Comparison of ENCODE assay signal across 24 cellular contexts in the genomic region with DNA sequence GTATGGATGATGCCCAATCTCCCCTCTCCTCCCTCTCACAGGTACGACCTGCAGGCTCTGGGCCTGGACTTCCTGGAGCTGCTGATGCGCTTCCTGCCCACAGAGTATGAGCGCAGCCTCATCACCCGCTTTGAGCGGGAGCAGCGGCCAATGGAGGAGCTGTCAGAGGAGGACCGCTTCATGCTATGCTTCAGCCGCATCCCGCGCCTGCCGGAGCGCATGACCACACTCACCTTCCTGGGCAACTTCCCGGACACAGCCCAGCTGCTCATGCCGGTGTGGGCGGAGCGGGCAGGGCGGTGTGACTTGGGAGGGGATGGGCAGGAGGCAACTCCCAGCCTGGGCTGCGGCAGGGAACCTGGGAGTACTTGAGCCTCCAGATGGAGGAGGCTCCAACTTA. TPM values are rescaled to one million over a fixed set of nuclear protein-coding genes. Genes with fewer than 3 reads are reported as not detected.
DNase-seq lines count a peak whose midpoint lies in the region; ATAC-seq, FAIRE-seq and TF ChIP-seq lines count a peak whose summit lies in the region.
"Had no signal": no experiment of that assay in that cellular context is flagged by ENCODE, and none has a peak within 500 bp of the region (broad histone marks: within the 10 kb centered on the region; RNA-seq: fewer than 3 reads in every experiment).

No MANE protein-coding gene starts in this region.

- H3K9me3 Mint-ChIP-seq in naive thymus-derived CD4-positive, alpha-beta T cell, result no peaks in the 10 kb centered on the region
- H3K9me3 Mint-ChIP-seq: CD8-positive, alpha-beta memory T cell; natural killer cell had no signal

- TF ChIP-seq EP300 in HepG2 (IDR thresholded peaks at IDR 0.05; ENCODE audit: low read depth in 2 of 2, low read length in 2 of 2) (no peak), HepG2 (CRISPR knock-in tag; IDR thresholded peaks at IDR 0.05; ENCODE audit: borderline replicate concordance) (no peak)

- H3K27me3 ChIP-seq in HepG2 (ENCODE audit: control insufficient read depth in 1 of 2, insufficient read depth in 2 of 2, low read length in 2 of 2) (peaks cover 13 to 71% of the 10 kb centered on the region in 2 experiments; a peak in 4 of 5 replicates), right lobe of liver (peaks cover 0 to 14% of the 10 kb centered on the region in 2 donors)
- no peaks in the 10 kb centered on the region for H3K27me3 ChIP-seq in naive thymus-derived CD4-positive, alpha-beta T cell (ENCODE audit: control insufficient read depth in 2 of 2, insufficient read depth in 2 of 2, low read length in 2 of 2)
- H3K27me3 ChIP-seq: vagina had no signal

- TF ChIP-seq POLR2A in HepG2 (IDR thresholded peaks at IDR 0.05; ENCODE audit: insufficient read depth in 1 of 2, low read depth in 2 of 2, low read length in 2 of 2), result no peak
- TF ChIP-seq POLR2A in right lobe of liver (IDR thresholded peaks at IDR 0.05), result no peak

- H3K4me2 ChIP-seq in HepG2 (ENCODE audit: low read depth, low read length), result no peak overlapping the region

- TF ChIP-seq CTCF in HepG2 (CRISPR knock-in tag; IDR thresholded peaks at IDR 0.05) (no peak), right lobe of liver (IDR thresholded peaks at IDR 0.05) (no peak), VCaP (conservative IDR thresholded peaks at IDR 0.05) (no peak)

- 71% methylated on average over 16 of the region's 18 CpGs for WGBS in HepG2 (ENCODE audit: low lambda C conversion rate)
- no CpG with 5 or more reads among the region's 18 CpGs for WGBS in right lobe of liver (ENCODE audit: insufficient coverage, low coverage, low lambda C conversion rate, missing lambda C conversion rate)

- in situ Hi-C loops in HepG2 (cut with HindIII; ENCODE audit: extremely low pct_ligation_motif_present, low pct_unique_long_range_greater_than_20kb), result no loop called here

- no peak overlapping the region for H2AFZ ChIP-seq in HepG2 (ENCODE audit: low read length)
- H2AFZ ChIP-seq: GM23248 had no signal

- no peak overlapping the region for H3K4me3 ChIP-seq in HepG2 (replicated peaks in 1 of 3; ENCODE audit: insufficient read depth in 1 of 3, low read depth in 2 of 3, low read length in 3 of 3)
- no peak overlapping the region for H3K4me3 ChIP-seq in right lobe of liver
- H3K4me3 ChIP-seq in naive thymus-derived CD4-positive, alpha-beta T cell (ENCODE audit: low read length), result no peak overlapping the region
- H3K4me3 ChIP-seq: GM23248, SK-N-MC, vagina had no signal

- intact Hi-C loops in HepG2 (cut with micrococcal nuclease; ENCODE audit: unreplicated experiment), result no loop called here
- intact Hi-C loops in right lobe of liver (cut with DNase I), result no loop called here
- intact Hi-C loops in naive thymus-derived CD4-positive, alpha-beta T cell (cut with micrococcal nuclease), result no loop called here

- DNase-seq in HepG2 (ENCODE audit: low spot score), result no peak
- no peak for DNase-seq in right lobe of liver
- DNase-seq in naive thymus-derived CD4-positive, alpha-beta T cell, result no peak
- no peak for DNase-seq in NCI-H146 (lab: John Stamatoyannopoulos, UW)
- DNase-seq in NCI-H2227 treated with DMSO at 0.1 percent for 48 hours (lab: John Stamatoyannopoulos, UW), result no peak
- DNase-seq: activated CD4-positive, alpha-beta T cell treated with anti-CD3 and anti-CD28 coated beads, Interleukin-2, amount 50 U/mL, for 48 hours; activated T-cell treated with anti-CD3 and anti-CD28 coated beads, Interleukin-2, amount 50 U/mL, for 1 hour; CD8-positive, alpha-beta memory T cell; dermis blood vessel endothelial cell; GM23248; natural killer cell; NCI-H1048; NCI-H2081; T-helper 2 cell had no signal

- no peaks in the 10 kb centered on the region for H4K20me1 ChIP-seq in HepG2 (ENCODE audit: insufficient read depth, low read length)

- H3K27me3 Mint-ChIP-seq in naive thymus-derived CD4-positive, alpha-beta T cell, result no peaks in the 10 kb centered on the region
- H3K27me3 Mint-ChIP-seq: CD8-positive, alpha-beta memory T cell had no signal

- peak overlapping the region in 1 of 10 donors; percentile 13 for H3K4me3 Mint-ChIP-seq in naive thymus-derived CD4-positive, alpha-beta T cell
- H3K4me3 Mint-ChIP-seq: natural killer cell had no signal

- FAIRE-seq in HepG2 (lab: Jason Lieb, UNC), result no peak

- H3K79me2 ChIP-seq in HepG2 (ENCODE audit: insufficient read depth, low read length), result no peaks in the 10 kb centered on the region

- POLR2A ChIA-PET in HepG2 (lab: Yijun Ruan, JAX), result interaction anchor here (1.2 to 1.5 kb wide), 2 partner anchors 14 to 95 kb away, joined by 3 read pairs; no protein-coding TSS in a partner anchor
- POLR2A ChIA-PET in naive thymus-derived CD4-positive, alpha-beta T cell (lab: Charles Lee), result interaction anchor here (0.5 to 34.3 kb wide), 3 partner anchors 18 to 33 kb away, joined by 3 to 851 read pairs (median 3); partner anchors contain the start of gene FMNL1

- H3K4me1 Mint-ChIP-seq in naive thymus-derived CD4-positive, alpha-beta T cell, result peaks cover 15 to 55% (median 34%) of the 10 kb centered on the region in 7 donors

- CTCF ChIA-PET in HepG2 (lab: Yijun Ruan, JAX; ENCODE audit: low intra/inter-chr PET ratio, low total read pairs), result no interaction called here
- CTCF ChIA-PET in naive thymus-derived CD4-positive, alpha-beta T cell (lab: Charles Lee), result interaction anchor here (0.5 to 0.8 kb wide), 3 partner anchors 14 to 29 kb away, joined by 3 to 4 read pairs (median 3); no protein-coding TSS in a partner anchor

- H3K36me3 ChIP-seq in HepG2 (replicated peaks in 1 of 2; ENCODE audit: control insufficient read depth in 1 of 2, insufficient read depth in 2 of 2, low read length in 2 of 2) (no peaks in the 10 kb centered on the region), right lobe of liver (no peaks in the 10 kb centered on the region)
- H3K36me3 ChIP-seq in naive thymus-derived CD4-positive, alpha-beta T cell (ENCODE audit: control insufficient read depth in 2 of 3, insufficient read depth in 3 of 3, low read length in 3 of 3), result peaks cover 29 to 78% (median 30%) of the 10 kb centered on the region in 3 experiments

- ATAC-seq in HepG2 (no peak), right lobe of liver (no peak), GM18511 (IDR thresholded peaks at IDR 0.05; ENCODE audit: unreplicated experiment) (no peak)
- ATAC-seq in naive thymus-derived CD4-positive, alpha-beta T cell, result no peak
- ATAC-seq: left lobe of liver, natural killer cell had no signal

- BruUV-seq in HepG2 (replicated peaks; lab: Mats Ljungman, UMichigan), result no TSS peak

- TF ChIP-seq RAD21 in HepG2 (CRISPR knock-in tag; IDR thresholded peaks at IDR 0.05), result no peak

- H3K9me3 ChIP-seq in HepG2 (ENCODE audit: low read length) (no peaks in the 10 kb centered on the region), right lobe of liver (no peaks in the 10 kb centered on the region)
- no peaks in the 10 kb centered on the region for H3K9me3 ChIP-seq in naive thymus-derived CD4-positive, alpha-beta T cell (ENCODE audit: control insufficient read depth in 2 of 3, low read length in 3 of 3)
- H3K9me3 ChIP-seq: vagina had no signal

- peak overlapping the region in 3 of 9 donors; percentile 5 to 51 (median 17) for H3K27ac Mint-ChIP-seq in naive thymus-derived CD4-positive, alpha-beta T cell

- H3K9ac ChIP-seq in HepG2 (ENCODE audit: insufficient read depth, low read depth, low read length), result no peak overlapping the region
- H3K9ac ChIP-seq: GM23248 had no signal

- peaks cover 12 to 35% (median 18%) of the 10 kb centered on the region in 5 donors for H3K36me3 Mint-ChIP-seq in naive thymus-derived CD4-positive, alpha-beta T cell
- H3K36me3 Mint-ChIP-seq: natural killer cell had no signal

- H3K27ac ChIP-seq in HepG2 (ENCODE audit: extremely low read length, insufficient read depth, low read length) (no peak overlapping the region), right lobe of liver (no peak overlapping the region), VCaP (peak overlapping the region; percentile 88; the same call in 1 of the 2 replicates)
- H3K27ac ChIP-seq in naive thymus-derived CD4-positive, alpha-beta T cell (ENCODE audit: low read depth, low read length), result peak overlapping the region; percentile 45
- H3K27ac ChIP-seq: GM23248, SK-N-MC, vagina had no signal

- H3K4me1 ChIP-seq in HepG2 (ENCODE audit: insufficient read depth, low read length) (peaks cover 37% of the 10 kb centered on the region), right lobe of liver (peaks cover 0 to 9% (median 0%) of the 10 kb centered on the region in 4 donors)
- H3K4me1 ChIP-seq in naive thymus-derived CD4-positive, alpha-beta T cell (ENCODE audit: control insufficient read depth in 2 of 2, insufficient read depth in 2 of 2, low read length in 2 of 2), result peaks cover 17 to 21% of the 10 kb centered on the region in 2 donors

RNA-seq across cellular contexts. Expression of gene SPATA32, which starts 18.1 kb away (rescaled TPM):
- not detected in 2 replicates for total RNA-seq in HepG2 (2016; rRNA removed; fragmentation: Illumina TruSeq; extraction: Trizol)
- total RNA-seq in HepG2 (2016; cell fraction: cytosol; rRNA removed; fragmentation: Illumina TruSeq; extraction: Trizol; ENCODE audit: low read depth), result not detected in 2 replicates
- not detected in 2 replicates for total RNA-seq in HepG2 (2016; cell fraction: insoluble cytoplasmic fraction; rRNA removed; fragmentation: Illumina TruSeq; extraction: Trizol)
- not detected in 2 replicates for total RNA-seq in HepG2 (2016; cell fraction: membrane; rRNA removed; fragmentation: Illumina TruSeq; extraction: Trizol)
- total RNA-seq in HepG2 (2016; cell fraction: nucleus; rRNA removed; fragmentation: Illumina TruSeq; extraction: Trizol), result not detected in 2 replicates
- not detected in 2 replicates for polyA plus RNA-seq in HepG2 (2011; rRNA removed)
- polyA plus RNA-seq in HepG2 (2011; cell fraction: cytosol; rRNA removed), result not detected in 2 replicates
- not detected in 2 replicates for polyA plus RNA-seq in HepG2 (2011; cell fraction: nucleus; rRNA removed)
- not detected in 2 replicates for polyA plus RNA-seq in HepG2 (2012)
- polyA plus RNA-seq in HepG2 (2016; cell fraction: cytosol; fragmentation: Illumina TruSeq; extraction: Trizol; ENCODE audit: low read depth), result not detected in 2 replicates
- not detected in 2 replicates for polyA plus RNA-seq in HepG2 (2016; cell fraction: insoluble cytoplasmic fraction; fragmentation: Illumina TruSeq; extraction: Trizol; ENCODE audit: low read depth)
- not detected in 2 replicates for polyA plus RNA-seq in HepG2 (2016; cell fraction: membrane; fragmentation: Illumina TruSeq; extraction: Trizol; ENCODE audit: low read depth)
- not detected in 2 replicates for polyA plus RNA-seq in HepG2 (2016; cell fraction: nucleus; fragmentation: Illumina TruSeq; extraction: Trizol; ENCODE audit: insufficient read depth, low read depth)
- not detected in 2 replicates for polyA minus RNA-seq in HepG2 (2011; rRNA and poly(A)+ RNA removed; ENCODE audit: low replicate concordance)
- not detected in 2 replicates for polyA minus RNA-seq in HepG2 (2011; cell fraction: cytosol; rRNA and poly(A)+ RNA removed)
- not detected in 2 replicates for polyA minus RNA-seq in HepG2 (2011; cell fraction: nucleus; rRNA and poly(A)+ RNA removed)
- not detected for total RNA-seq in right lobe of liver
- 1 to 10 TPM in 1 of 5 experiments, under 1 TPM in 3, not detected in 1; 0.12 to 1.1 (median 0.58) TPM for total RNA-seq in naive thymus-derived CD4-positive, alpha-beta T cell
- under 1 TPM; 0.31 to 0.59 TPM for polyA plus RNA-seq in naive thymus-derived CD4-positive, alpha-beta T cell
- total RNA-seq: cardiac septum, Daoy, dermis blood vessel endothelial cell, GM23248, left lobe of liver, mesenteric fat pad, NCI-H460, RPMI7951, vagina had no signal
- polyA plus RNA-seq: GM23248 had no signal

RNA-seq across cellular contexts. Expression of gene FMNL1, which starts 22.1 kb away (rescaled TPM):
- 0.39 and 0.53 TPM in 2 replicates for total RNA-seq in HepG2 (2016; rRNA removed; fragmentation: Illumina TruSeq; extraction: Trizol)
- total RNA-seq in HepG2 (2016; cell fraction: cytosol; rRNA removed; fragmentation: Illumina TruSeq; extraction: Trizol; ENCODE audit: low read depth), result 0.61 TPM in 1 of 2 replicates, not detected in the other
- total RNA-seq in HepG2 (2016; cell fraction: insoluble cytoplasmic fraction; rRNA removed; fragmentation: Illumina TruSeq; extraction: Trizol), result 0.12 and 0.41 TPM in 2 replicates
- total RNA-seq in HepG2 (2016; cell fraction: membrane; rRNA removed; fragmentation: Illumina TruSeq; extraction: Trizol), result 0.48 and 0.74 TPM in 2 replicates
- 0.56 and 0.63 TPM in 2 replicates for total RNA-seq in HepG2 (2016; cell fraction: nucleus; rRNA removed; fragmentation: Illumina TruSeq; extraction: Trizol)
- 0.70 and 1.1 TPM in 2 replicates for polyA plus RNA-seq in HepG2 (2011; rRNA removed)
- polyA plus RNA-seq in HepG2 (2011; cell fraction: cytosol; rRNA removed), result 0.38 and 0.48 TPM in 2 replicates
- 4.9 and 6.1 TPM in 2 replicates for polyA plus RNA-seq in HepG2 (2011; cell fraction: nucleus; rRNA removed)
- polyA plus RNA-seq in HepG2 (2012), result 0.78 and 1.2 TPM in 2 replicates
- 0.27 TPM in 1 of 2 replicates, not detected in the other for polyA plus RNA-seq in HepG2 (2016; cell fraction: cytosol; fragmentation: Illumina TruSeq; extraction: Trizol; ENCODE audit: low read depth)
- polyA plus RNA-seq in HepG2 (2016; cell fraction: insoluble cytoplasmic fraction; fragmentation: Illumina TruSeq; extraction: Trizol; ENCODE audit: low read depth), result 0.37 and 0.69 TPM in 2 replicates
- 0.31 and 0.37 TPM in 2 replicates for polyA plus RNA-seq in HepG2 (2016; cell fraction: membrane; fragmentation: Illumina TruSeq; extraction: Trizol; ENCODE audit: low read depth)
- polyA plus RNA-seq in HepG2 (2016; cell fraction: nucleus; fragmentation: Illumina TruSeq; extraction: Trizol; ENCODE audit: insufficient read depth, low read depth), result 1.9 and 2.6 TPM in 2 replicates
- 0.68 and 17.4 TPM in 2 replicates for polyA minus RNA-seq in HepG2 (2011; rRNA and poly(A)+ RNA removed; ENCODE audit: low replicate concordance)
- polyA minus RNA-seq in HepG2 (2011; cell fraction: cytosol; rRNA and poly(A)+ RNA removed), result 0.69 TPM in 1 of 2 replicates, not detected in the other
- 0.77 and 1.4 TPM in 2 replicates for polyA minus RNA-seq in HepG2 (2011; cell fraction: nucleus; rRNA and poly(A)+ RNA removed)
- 1 to 10 TPM; 3.7 to 10.0 (median 5.1) TPM for total RNA-seq in right lobe of liver
- 100 to 1,000 TPM; 324 to 595 (median 396) TPM for total RNA-seq in naive thymus-derived CD4-positive, alpha-beta T cell
- polyA plus RNA-seq in naive thymus-derived CD4-positive, alpha-beta T cell, result 10 to 100 TPM; 19.0 to 36.4 TPM

Comparison
In these comparisons a context has a peak if more than half of its experiments do, and no peak if none do; other contexts are left out.
1. H3K27ac ChIP-seq: peak in VCaP (single experiment) and naive thymus-derived CD4-positive, alpha-beta T cell (single experiment); none in HepG2 (single experiment) and right lobe of liver (0 of 3).
2. RNA of gene FMNL1, which starts 22.1 kb away (total RNA-seq): 324 to 595 TPM in naive thymus-derived CD4-positive, alpha-beta T cell; 3.7 to 10.0 TPM in right lobe of liver and 0.12 to 0.74 TPM in HepG2; every median in the first group is over 10 times any median in the second.